Comparison of ENCODE assay signal across 1 cellular context in genomic region chr11:64449381-64450167, GRCh38.
TF ChIP-seq lines count a peak whose summit lies in the region.

No MANE protein-coding gene starts in this region.

TF ChIP-seq in HEK293, 187 proteins besides CTCF, POLR2A, EP300 and RAD21 (continued from another document):
- TF ChIP-seq ZNF580 (tag by site-specific recombination; IDR thresholded peaks at IDR 0.05) (no peak), SP2 (tag by site-specific recombination; IDR thresholded peaks at IDR 0.05) (peak; percentile 55), ZEB2 (tag by site-specific recombination; IDR thresholded peaks at IDR 0.05) (no peak), ZBTB26 (tag by site-specific recombination; optimal IDR thresholded peaks at IDR 0.05) (no peak), ZFHX2 (tag by site-specific recombination; conservative IDR thresholded peaks at IDR 0.05) (peak; percentile 67), YY2 (tag by site-specific recombination; IDR thresholded peaks at IDR 0.05) (no peak), KLF1 (tag by site-specific recombination; IDR thresholded peaks at IDR 0.05) (peak; percentile 65; the same call in 1 of the 2 replicates), SP3 (tag by site-specific recombination; IDR thresholded peaks at IDR 0.05) (peak; percentile 65), ZNF701 (tag by site-specific recombination; IDR thresholded peaks at IDR 0.05) (no peak), SP7 (tag by site-specific recombination; IDR thresholded peaks at IDR 0.05) (peak; percentile 56), ZNF433 (tag by site-specific recombination; IDR thresholded peaks at IDR 0.05; ENCODE audit: low read depth) (no peak), PATZ1 (tag by site-specific recombination; IDR thresholded peaks at IDR 0.05) (peak; percentile 73), ZNF140 (tag by site-specific recombination; IDR thresholded peaks at IDR 0.05) (no peak), ZNF654 (tag by site-specific recombination; IDR thresholded peaks at IDR 0.05; ENCODE audit: low read depth) (peak; percentile 19), KLF7 (tag by site-specific recombination; IDR thresholded peaks at IDR 0.05; ENCODE audit: borderline replicate concordance) (0 out of 2 replicates have a peak, but pooled peaks have one; percentile 52), KLF10 (tag by site-specific recombination; IDR thresholded peaks at IDR 0.05) (0 out of 2 replicates have a peak, but pooled peaks have one; percentile 45), ZNF274 (IDR thresholded peaks at IDR 0.05; ENCODE audit: low read length) (no peak), ZNF274 (tag by site-specific recombination; IDR thresholded peaks at IDR 0.05; ENCODE audit: borderline replicate concordance) (no peak), ZNF449 (tag by site-specific recombination; IDR thresholded peaks at IDR 0.05) (no peak), ZNF624 (tag by site-specific recombination; IDR thresholded peaks at IDR 0.05) (no peak)
